ENCODE assay signal across 9 cellular contexts in the genomic region with DNA sequence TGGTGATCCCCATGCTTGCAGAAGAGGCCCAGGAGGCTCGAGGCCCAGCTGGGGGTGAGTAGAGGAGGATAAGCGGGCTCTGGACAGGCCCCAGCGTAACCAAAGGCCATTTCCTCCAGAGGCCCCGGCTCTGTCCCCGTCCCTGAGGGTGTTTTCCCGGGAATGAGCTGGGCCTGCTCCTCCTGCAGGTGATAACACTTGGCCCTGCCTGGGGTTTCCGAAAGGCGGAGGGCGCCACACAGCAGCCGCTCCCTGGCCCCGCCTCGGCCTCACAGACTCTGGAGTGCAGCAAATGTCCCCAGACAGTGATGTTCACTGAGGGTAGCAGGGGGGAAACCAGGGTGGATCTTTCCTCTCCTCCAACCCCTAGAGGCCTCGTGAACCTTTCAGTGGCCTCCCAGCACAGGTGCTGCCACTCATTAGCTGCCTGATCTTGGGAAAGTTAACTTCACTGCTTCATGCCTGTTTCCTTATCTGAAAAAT. TPM values are rescaled to one million over a fixed set of nuclear protein-coding genes. Genes with fewer than 3 reads are reported as not detected.
A peak's percentile ranks its signal among the peaks of the same experiment; 100 is the strongest.
DNase-seq lines count a peak whose midpoint lies in the region; ATAC-seq and TF ChIP-seq lines count a peak whose summit lies in the region.
"Had no signal": no experiment of that assay in that cellular context is flagged by ENCODE, and none has a peak within 500 bp of the region (broad histone marks: within the 10 kb centered on the region; RNA-seq: fewer than 3 reads in every experiment).

No MANE protein-coding gene starts in this region.

- no peak overlapping the region for H3K4me3 ChIP-seq in gastrocnemius medialis

- peak in 1 of 2 donors; percentile 53 for DNase-seq in left colon
- no peak for DNase-seq in NCI-H146 (lab: John Stamatoyannopoulos, UW)
- no peak for DNase-seq in NCI-H1417 (lab: John Stamatoyannopoulos, UW)
- no peak for DNase-seq in activated CD4-positive, alpha-beta T cell treated with anti-CD3 and anti-CD28 coated beads, Interleukin-2, amount 50 U/mL, for 48 hours
- no peak for DNase-seq in gastrocnemius medialis
- DNase-seq: WERI-Rb-1 had no signal

- no peak for TF ChIP-seq POLR2A in gastrocnemius medialis (IDR thresholded peaks at IDR 0.05)

- no peak overlapping the region for H3K27ac ChIP-seq in gastrocnemius medialis
- H3K27ac ChIP-seq: WERI-Rb-1 had no signal

- in situ Hi-C loops in gastrocnemius medialis (cut with MboI; ENCODE audit: low sequenced_read_pairs in 4 of 4), result no loop called here

- peaks cover 0 to 8% (median 3%) of the 10 kb centered on the region in 3 donors for H3K27me3 ChIP-seq in gastrocnemius medialis

- ATAC-seq in GM18517 (IDR thresholded peaks at IDR 0.05; ENCODE audit: unreplicated experiment), result peak; percentile 18
- ATAC-seq in GM21528 (IDR thresholded peaks at IDR 0.05; ENCODE audit: low FRiP score, unreplicated experiment), result peak; percentile 30
- peak; percentile 14 for ATAC-seq in HG03565 (IDR thresholded peaks at IDR 0.05; ENCODE audit: unreplicated experiment)
- ATAC-seq in left colon, result peak; percentile 75
- ATAC-seq in gastrocnemius medialis, result no peak

- no peaks in the 10 kb centered on the region for H3K9me3 ChIP-seq in gastrocnemius medialis

- no peaks in the 10 kb centered on the region for H3K4me1 ChIP-seq in gastrocnemius medialis

- no peak for TF ChIP-seq CTCF in gastrocnemius medialis (IDR thresholded peaks at IDR 0.05 in 4 of 5, conservative IDR thresholded peaks at IDR 0.05 in 1 of 5)

- H3K36me3 ChIP-seq in gastrocnemius medialis, result no peaks in the 10 kb centered on the region
- H3K36me3 ChIP-seq: WERI-Rb-1 had no signal

- intact Hi-C loops in left colon (cut with DNase I, micrococcal nuclease) (no loop called here), gastrocnemius medialis (cut with DNase I; ENCODE audit: low total_unique reads) (no loop called here)

RNA-seq across cellular contexts. Expression of a gene that starts 10.5 kb away (rescaled TPM):
- total RNA-seq in left colon, result 10 to 100 TPM in 1 of 2 donors, 1 to 10 TPM in 1; 5.6 to 10.7 TPM
- total RNA-seq in gastrocnemius medialis, result 1 to 10 TPM in 1 of 4 donors, under 1 TPM in 3; 0.55 to 1.0 (median 0.59) TPM

RNA-seq across cellular contexts. Expression of a gene that starts 46.7 kb away (rescaled TPM):
- total RNA-seq in left colon (10 to 100 TPM; 19.4 to 20.3 TPM), gastrocnemius medialis (10 to 100 TPM; 13.3 to 16.3 (median 14.8) TPM)

RNA-seq across cellular contexts. Expression of a gene that starts 55.8 kb away (rescaled TPM):
- total RNA-seq in left colon (10 to 100 TPM; 33.1 to 36.3 TPM), gastrocnemius medialis (10 to 100 TPM; 11.4 to 25.4 (median 12.9) TPM)

Comparison
In these comparisons a context has a peak if more than half of its experiments do, and no peak if none do; other contexts are left out.
1. ATAC-seq: peak in GM18517 (single experiment), GM21528 (single experiment), HG03565 (single experiment) and left colon (single experiment); none in gastrocnemius medialis (0 of 2).